In genomic region chr17:58329035-58329807, GRCh38 we compare ENCODE assay signal across 1 cellular context.
TF ChIP-seq lines count a peak whose summit lies in the region.

No MANE protein-coding gene starts in this region.

TF ChIP-seq in K562, 482 proteins besides CTCF, POLR2A, EP300 and RAD21 (continued from another document and continues in another):
- TF ChIP-seq ZNF398 (CRISPR knock-in tag; IDR thresholded peaks at IDR 0.05) = no peak
- peak; percentile 58; the same call in 1 of the 2 replicates for TF ChIP-seq ZNF253 (CRISPR knock-in tag; conservative IDR thresholded peaks at IDR 0.05)
- TF ChIP-seq STAT6 (CRISPR knock-in tag; IDR thresholded peaks at IDR 0.05) = 0 out of 2 replicates have a peak, but pooled peaks have one; percentile 8
- TF ChIP-seq AFF1 (IDR thresholded peaks at IDR 0.05; ENCODE audit: low read depth in 1 of 2, partially characterized antibody in 2 of 2) = peak in 1 of 2 experiments; percentile 44
- no peak for TF ChIP-seq TEAD2 (tag; IDR thresholded peaks at IDR 0.05)
- no peak for TF ChIP-seq PTRF (tag; IDR thresholded peaks at IDR 0.05)
- peak; percentile 19 for TF ChIP-seq SP2 (IDR thresholded peaks at IDR 0.05; ENCODE audit: extremely low read depth, low read depth, low read length, poor library complexity, severe bottlenecking)
- TF ChIP-seq, protein P1, sequence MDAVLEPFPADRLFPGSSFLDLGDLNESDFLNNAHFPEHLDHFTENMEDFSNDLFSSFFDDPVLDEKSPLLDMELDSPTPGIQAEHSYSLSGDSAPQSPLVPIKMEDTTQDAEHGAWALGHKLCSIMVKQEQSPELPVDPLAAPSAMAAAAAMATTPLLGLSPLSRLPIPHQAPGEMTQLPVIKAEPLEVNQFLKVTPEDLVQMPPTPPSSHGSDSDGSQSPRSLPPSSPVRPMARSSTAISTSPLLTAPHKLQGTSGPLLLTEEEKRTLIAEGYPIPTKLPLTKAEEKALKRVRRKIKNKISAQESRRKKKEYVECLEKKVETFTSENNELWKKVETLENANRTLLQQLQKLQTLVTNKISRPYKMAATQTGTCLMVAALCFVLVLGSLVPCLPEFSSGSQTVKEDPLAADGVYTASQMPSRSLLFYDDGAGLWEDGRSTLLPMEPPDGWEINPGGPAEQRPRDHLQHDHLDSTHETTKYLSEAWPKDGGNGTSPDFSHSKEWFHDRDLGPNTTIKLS (IDR thresholded peaks at IDR 0.05; ENCODE audit: borderline replicate concordance, low read depth) = no peak
- 0 out of 2 replicates have a peak, but pooled peaks have one; percentile 55 for TF ChIP-seq ZNF561 (CRISPR knock-in tag; conservative IDR thresholded peaks at IDR 0.05)
- no peak; the same call in 1 of the 2 replicates for TF ChIP-seq TCFL5 (CRISPR knock-in tag; conservative IDR thresholded peaks at IDR 0.05)
- TF ChIP-seq STAT5B (CRISPR knock-in tag; IDR thresholded peaks at IDR 0.05) = no peak
- 0 out of 2 replicates have a peak, but pooled peaks have one; percentile 47 for TF ChIP-seq NBN (IDR thresholded peaks at IDR 0.05; ENCODE audit: low read depth)
- TF ChIP-seq ZSCAN32 (CRISPR knock-in tag; IDR thresholded peaks at IDR 0.05) = peak; percentile 79
- no peak for TF ChIP-seq ZNF140 (CRISPR knock-in tag; IDR thresholded peaks at IDR 0.05)
- TF ChIP-seq, protein P2, sequence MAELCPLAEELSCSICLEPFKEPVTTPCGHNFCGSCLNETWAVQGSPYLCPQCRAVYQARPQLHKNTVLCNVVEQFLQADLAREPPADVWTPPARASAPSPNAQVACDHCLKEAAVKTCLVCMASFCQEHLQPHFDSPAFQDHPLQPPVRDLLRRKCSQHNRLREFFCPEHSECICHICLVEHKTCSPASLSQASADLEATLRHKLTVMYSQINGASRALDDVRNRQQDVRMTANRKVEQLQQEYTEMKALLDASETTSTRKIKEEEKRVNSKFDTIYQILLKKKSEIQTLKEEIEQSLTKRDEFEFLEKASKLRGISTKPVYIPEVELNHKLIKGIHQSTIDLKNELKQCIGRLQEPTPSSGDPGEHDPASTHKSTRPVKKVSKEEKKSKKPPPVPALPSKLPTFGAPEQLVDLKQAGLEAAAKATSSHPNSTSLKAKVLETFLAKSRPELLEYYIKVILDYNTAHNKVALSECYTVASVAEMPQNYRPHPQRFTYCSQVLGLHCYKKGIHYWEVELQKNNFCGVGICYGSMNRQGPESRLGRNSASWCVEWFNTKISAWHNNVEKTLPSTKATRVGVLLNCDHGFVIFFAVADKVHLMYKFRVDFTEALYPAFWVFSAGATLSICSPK (IDR thresholded peaks at IDR 0.05; ENCODE audit: borderline replicate concordance) = no peak; the same call in 1 of the 2 replicates
- no peak for TF ChIP-seq ZNF274 (IDR thresholded peaks at IDR 0.05; ENCODE audit: borderline replicate concordance, low read depth, low read length)
- peak; percentile 71 for TF ChIP-seq FUS (optimal IDR thresholded peaks at IDR 0.05; ENCODE audit: low read depth, low read length)
- TF ChIP-seq SRSF9 (IDR thresholded peaks at IDR 0.05; ENCODE audit: borderline replicate concordance, low read depth, low read length) = no peak
- TF ChIP-seq ZBTB5 (IDR thresholded peaks at IDR 0.05) = no peak
- peak; percentile 21; the same call in 1 of the 2 replicates for TF ChIP-seq ZNF24 (IDR thresholded peaks at IDR 0.05)
- no peak for TF ChIP-seq GTF2A2 (tag; IDR thresholded peaks at IDR 0.05)
- no peak for TF ChIP-seq ZNF57 (CRISPR knock-in tag; IDR thresholded peaks at IDR 0.05)
- TF ChIP-seq ARID1B (IDR thresholded peaks at IDR 0.05) = no peak
- TF ChIP-seq, protein P3, sequence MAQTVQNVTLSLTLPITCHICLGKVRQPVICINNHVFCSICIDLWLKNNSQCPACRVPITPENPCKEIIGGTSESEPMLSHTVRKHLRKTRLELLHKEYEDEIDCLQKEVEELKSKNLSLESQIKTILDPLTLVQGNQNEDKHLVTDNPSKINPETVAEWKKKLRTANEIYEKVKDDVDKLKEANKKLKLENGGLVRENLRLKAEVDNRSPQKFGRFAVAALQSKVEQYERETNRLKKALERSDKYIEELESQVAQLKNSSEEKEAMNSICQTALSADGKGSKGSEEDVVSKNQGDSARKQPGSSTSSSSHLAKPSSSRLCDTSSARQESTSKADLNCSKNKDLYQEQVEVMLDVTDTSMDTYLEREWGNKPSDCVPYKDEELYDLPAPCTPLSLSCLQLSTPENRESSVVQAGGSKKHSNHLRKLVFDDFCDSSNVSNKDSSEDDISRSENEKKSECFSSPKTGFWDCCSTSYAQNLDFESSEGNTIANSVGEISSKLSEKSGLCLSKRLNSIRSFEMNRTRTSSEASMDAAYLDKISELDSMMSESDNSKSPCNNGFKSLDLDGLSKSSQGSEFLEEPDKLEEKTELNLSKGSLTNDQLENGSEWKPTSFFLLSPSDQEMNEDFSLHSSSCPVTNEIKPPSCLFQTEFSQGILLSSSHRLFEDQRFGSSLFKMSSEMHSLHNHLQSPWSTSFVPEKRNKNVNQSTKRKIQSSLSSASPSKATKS (CRISPR knock-in tag; IDR thresholded peaks at IDR 0.05) = peak; percentile 13; the same call in 1 of the 2 replicates
- TF ChIP-seq NCOA2 (IDR thresholded peaks at IDR 0.05; ENCODE audit: partially characterized antibody in 2 of 2) = no peak
- TF ChIP-seq CREB3 (tag; conservative IDR thresholded peaks at IDR 0.05; ENCODE audit: low read depth) = 0 out of 2 replicates have a peak, but pooled peaks have one; percentile 35
- no peak; the same call in 1 of the 2 replicates for TF ChIP-seq JUNB (CRISPR knock-in tag; conservative IDR thresholded peaks at IDR 0.05)
